1 cellular context compared by ENCODE assay signal in the genomic region with DNA sequence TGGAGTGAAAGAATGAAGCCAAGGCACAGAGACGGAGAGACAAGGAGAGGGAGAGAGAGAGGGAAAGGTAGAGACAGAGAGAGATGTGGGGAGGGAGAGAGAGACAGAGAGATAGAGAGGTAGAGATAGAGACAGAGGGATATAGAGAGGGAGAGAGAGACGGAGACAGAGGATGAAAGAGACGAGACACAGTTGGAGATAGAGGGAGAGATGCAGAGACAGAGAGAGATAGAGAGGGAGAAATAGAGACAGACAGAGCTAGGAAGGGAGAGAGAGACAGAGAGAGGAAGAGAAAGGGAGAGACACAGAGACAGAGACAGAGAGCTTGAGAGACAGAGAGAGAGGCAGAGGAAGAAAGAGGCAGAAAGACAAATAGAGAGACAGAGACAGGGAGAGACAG.
TF ChIP-seq lines count a peak whose summit lies in the region.

No MANE protein-coding gene starts in this region.

TF ChIP-seq in K562, 482 proteins besides CTCF, POLR2A, EP300 and RAD21:
- TF ChIP-seq JUN (IDR thresholded peaks at IDR 0.05; ENCODE audit: borderline replicate concordance, low read depth, low read length): no peak
- TF ChIP-seq JUN (CRISPR knock-in tag; IDR thresholded peaks at IDR 0.05; ENCODE audit: borderline replicate concordance): 0 out of 2 replicates have a peak, but pooled peaks have one; percentile 40
- peak; percentile 23 for TF ChIP-seq ARHGAP35 (IDR thresholded peaks at IDR 0.05; ENCODE audit: partially characterized antibody)
- no peak for TF ChIP-seq STAT5A (IDR thresholded peaks at IDR 0.05; ENCODE audit: borderline replicate concordance, low read length)
- no peak for TF ChIP-seq CHD2 (IDR thresholded peaks at IDR 0.05; ENCODE audit: low read depth, low read length)
- TF ChIP-seq, protein P1, sequence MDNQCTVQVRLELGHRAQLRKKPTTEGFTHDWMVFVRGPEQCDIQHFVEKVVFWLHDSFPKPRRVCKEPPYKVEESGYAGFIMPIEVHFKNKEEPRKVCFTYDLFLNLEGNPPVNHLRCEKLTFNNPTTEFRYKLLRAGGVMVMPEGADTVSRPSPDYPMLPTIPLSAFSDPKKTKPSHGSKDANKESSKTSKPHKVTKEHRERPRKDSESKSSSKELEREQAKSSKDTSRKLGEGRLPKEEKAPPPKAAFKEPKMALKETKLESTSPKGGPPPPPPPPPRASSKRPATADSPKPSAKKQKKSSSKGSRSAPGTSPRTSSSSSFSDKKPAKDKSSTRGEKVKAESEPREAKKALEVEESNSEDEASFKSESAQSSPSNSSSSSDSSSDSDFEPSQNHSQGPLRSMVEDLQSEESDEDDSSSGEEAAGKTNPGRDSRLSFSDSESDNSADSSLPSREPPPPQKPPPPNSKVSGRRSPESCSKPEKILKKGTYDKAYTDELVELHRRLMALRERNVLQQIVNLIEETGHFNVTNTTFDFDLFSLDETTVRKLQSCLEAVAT (IDR thresholded peaks at IDR 0.05): 0 out of 4 replicates have a peak, but pooled peaks of 1 of the 2 experiments have one; percentile 15
- TF ChIP-seq WHSC1 (IDR thresholded peaks at IDR 0.05; ENCODE audit: low read length): no peak
- peak; percentile 37; the same call in 1 of the 2 replicates for TF ChIP-seq PHB2 (IDR thresholded peaks at IDR 0.05; ENCODE audit: low read depth)
- TF ChIP-seq, protein P2, sequence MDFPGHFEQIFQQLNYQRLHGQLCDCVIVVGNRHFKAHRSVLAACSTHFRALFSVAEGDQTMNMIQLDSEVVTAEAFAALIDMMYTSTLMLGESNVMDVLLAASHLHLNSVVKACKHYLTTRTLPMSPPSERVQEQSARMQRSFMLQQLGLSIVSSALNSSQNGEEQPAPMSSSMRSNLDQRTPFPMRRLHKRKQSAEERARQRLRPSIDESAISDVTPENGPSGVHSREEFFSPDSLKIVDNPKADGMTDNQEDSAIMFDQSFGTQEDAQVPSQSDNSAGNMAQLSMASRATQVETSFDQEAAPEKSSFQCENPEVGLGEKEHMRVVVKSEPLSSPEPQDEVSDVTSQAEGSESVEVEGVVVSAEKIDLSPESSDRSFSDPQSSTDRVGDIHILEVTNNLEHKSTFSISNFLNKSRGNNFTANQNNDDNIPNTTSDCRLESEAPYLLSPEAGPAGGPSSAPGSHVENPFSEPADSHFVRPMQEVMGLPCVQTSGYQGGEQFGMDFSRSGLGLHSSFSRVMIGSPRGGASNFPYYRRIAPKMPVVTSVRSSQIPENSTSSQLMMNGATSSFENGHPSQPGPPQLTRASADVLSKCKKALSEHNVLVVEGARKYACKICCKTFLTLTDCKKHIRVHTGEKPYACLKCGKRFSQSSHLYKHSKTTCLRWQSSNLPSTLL (IDR thresholded peaks at IDR 0.05): 0 out of 2 replicates have a peak, but pooled peaks have one; percentile 26
- TF ChIP-seq, protein P3, sequence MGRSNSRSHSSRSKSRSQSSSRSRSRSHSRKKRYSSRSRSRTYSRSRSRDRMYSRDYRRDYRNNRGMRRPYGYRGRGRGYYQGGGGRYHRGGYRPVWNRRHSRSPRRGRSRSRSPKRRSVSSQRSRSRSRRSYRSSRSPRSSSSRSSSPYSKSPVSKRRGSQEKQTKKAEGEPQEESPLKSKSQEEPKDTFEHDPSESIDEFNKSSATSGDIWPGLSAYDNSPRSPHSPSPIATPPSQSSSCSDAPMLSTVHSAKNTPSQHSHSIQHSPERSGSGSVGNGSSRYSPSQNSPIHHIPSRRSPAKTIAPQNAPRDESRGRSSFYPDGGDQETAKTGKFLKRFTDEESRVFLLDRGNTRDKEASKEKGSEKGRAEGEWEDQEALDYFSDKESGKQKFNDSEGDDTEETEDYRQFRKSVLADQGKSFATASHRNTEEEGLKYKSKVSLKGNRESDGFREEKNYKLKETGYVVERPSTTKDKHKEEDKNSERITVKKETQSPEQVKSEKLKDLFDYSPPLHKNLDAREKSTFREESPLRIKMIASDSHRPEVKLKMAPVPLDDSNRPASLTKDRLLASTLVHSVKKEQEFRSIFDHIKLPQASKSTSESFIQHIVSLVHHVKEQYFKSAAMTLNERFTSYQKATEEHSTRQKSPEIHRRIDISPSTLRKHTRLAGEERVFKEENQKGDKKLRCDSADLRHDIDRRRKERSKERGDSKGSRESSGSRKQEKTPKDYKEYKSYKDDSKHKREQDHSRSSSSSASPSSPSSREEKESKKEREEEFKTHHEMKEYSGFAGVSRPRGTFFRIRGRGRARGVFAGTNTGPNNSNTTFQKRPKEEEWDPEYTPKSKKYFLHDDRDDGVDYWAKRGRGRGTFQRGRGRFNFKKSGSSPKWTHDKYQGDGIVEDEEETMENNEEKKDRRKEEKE (IDR thresholded peaks at IDR 0.05; ENCODE audit: borderline replicate concordance in 1 of 2, control insufficient read depth in 1 of 2, low read depth in 2 of 2, low read length in 1 of 2): peak in 1 of 2 experiments; percentile 40; a peak in 1 of 4 replicates
- TF ChIP-seq BCOR (IDR thresholded peaks at IDR 0.05): 0 out of 2 replicates have a peak, but pooled peaks have one; percentile 49
- TF ChIP-seq, protein P4, sequence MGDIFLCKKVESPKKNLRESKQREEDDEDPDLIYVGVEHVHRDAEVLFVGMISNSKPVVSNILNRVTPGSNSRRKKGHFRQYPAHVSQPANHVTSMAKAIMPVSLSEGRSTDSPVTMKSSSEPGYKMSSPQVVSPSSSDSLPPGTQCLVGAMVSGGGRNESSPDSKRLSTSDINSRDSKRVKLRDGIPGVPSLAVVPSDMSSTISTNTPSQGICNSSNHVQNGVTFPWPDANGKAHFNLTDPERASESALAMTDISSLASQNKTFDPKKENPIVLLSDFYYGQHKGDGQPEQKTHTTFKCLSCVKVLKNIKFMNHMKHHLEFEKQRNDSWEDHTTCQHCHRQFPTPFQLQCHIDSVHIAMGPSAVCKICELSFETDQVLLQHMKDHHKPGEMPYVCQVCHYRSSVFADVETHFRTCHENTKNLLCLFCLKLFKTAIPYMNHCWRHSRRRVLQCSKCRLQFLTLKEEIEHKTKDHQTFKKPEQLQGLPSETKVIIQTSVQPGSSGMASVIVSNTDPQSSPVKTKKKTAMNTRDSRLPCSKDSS (IDR thresholded peaks at IDR 0.05; ENCODE audit: low read depth, partially characterized antibody): peak; percentile 37
- TF ChIP-seq, protein P5, sequence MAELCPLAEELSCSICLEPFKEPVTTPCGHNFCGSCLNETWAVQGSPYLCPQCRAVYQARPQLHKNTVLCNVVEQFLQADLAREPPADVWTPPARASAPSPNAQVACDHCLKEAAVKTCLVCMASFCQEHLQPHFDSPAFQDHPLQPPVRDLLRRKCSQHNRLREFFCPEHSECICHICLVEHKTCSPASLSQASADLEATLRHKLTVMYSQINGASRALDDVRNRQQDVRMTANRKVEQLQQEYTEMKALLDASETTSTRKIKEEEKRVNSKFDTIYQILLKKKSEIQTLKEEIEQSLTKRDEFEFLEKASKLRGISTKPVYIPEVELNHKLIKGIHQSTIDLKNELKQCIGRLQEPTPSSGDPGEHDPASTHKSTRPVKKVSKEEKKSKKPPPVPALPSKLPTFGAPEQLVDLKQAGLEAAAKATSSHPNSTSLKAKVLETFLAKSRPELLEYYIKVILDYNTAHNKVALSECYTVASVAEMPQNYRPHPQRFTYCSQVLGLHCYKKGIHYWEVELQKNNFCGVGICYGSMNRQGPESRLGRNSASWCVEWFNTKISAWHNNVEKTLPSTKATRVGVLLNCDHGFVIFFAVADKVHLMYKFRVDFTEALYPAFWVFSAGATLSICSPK (IDR thresholded peaks at IDR 0.05; ENCODE audit: borderline replicate concordance): 0 out of 2 replicates have a peak, but pooled peaks have one; percentile 81
- TF ChIP-seq HLTF (IDR thresholded peaks at IDR 0.05): 0 out of 2 replicates have a peak, but pooled peaks have one; percentile 40
